Comparison of ENCODE assay signal across 1 cellular context in the genomic region with DNA sequence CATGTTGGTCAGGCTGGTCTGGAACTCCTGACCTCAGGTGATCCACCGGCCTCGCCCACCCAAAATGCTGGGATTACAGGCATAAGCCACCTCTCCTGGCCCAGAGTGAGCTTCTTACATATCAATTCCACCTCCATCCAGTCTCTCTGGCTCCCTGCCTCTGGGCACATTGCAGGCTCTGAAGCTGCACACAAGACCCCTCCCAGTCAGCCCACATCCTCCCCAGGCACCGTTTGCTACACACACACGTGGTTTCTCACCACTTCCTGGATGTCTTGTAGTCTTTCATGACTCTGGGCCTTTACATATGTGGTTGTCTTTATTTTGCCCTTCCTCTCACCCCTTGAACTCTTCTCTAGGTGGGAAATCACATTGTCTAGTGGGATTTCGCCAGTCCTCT.
TF ChIP-seq lines count a peak whose summit lies in the region.

No MANE protein-coding gene starts in this region.

TF ChIP-seq in WTC11, 78 proteins besides CTCF, POLR2A, EP300 and RAD21 (continued from another document):
- TF ChIP-seq, protein P1, sequence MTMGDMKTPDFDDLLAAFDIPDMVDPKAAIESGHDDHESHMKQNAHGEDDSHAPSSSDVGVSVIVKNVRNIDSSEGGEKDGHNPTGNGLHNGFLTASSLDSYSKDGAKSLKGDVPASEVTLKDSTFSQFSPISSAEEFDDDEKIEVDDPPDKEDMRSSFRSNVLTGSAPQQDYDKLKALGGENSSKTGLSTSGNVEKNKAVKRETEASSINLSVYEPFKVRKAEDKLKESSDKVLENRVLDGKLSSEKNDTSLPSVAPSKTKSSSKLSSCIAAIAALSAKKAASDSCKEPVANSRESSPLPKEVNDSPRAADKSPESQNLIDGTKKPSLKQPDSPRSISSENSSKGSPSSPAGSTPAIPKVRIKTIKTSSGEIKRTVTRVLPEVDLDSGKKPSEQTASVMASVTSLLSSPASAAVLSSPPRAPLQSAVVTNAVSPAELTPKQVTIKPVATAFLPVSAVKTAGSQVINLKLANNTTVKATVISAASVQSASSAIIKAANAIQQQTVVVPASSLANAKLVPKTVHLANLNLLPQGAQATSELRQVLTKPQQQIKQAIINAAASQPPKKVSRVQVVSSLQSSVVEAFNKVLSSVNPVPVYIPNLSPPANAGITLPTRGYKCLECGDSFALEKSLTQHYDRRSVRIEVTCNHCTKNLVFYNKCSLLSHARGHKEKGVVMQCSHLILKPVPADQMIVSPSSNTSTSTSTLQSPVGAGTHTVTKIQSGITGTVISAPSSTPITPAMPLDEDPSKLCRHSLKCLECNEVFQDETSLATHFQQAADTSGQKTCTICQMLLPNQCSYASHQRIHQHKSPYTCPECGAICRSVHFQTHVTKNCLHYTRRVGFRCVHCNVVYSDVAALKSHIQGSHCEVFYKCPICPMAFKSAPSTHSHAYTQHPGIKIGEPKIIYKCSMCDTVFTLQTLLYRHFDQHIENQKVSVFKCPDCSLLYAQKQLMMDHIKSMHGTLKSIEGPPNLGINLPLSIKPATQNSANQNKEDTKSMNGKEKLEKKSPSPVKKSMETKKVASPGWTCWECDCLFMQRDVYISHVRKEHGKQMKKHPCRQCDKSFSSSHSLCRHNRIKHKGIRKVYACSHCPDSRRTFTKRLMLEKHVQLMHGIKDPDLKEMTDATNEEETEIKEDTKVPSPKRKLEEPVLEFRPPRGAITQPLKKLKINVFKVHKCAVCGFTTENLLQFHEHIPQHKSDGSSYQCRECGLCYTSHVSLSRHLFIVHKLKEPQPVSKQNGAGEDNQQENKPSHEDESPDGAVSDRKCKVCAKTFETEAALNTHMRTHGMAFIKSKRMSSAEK (CRISPR knock-in tag; IDR thresholded peaks at IDR 0.05; ENCODE audit: borderline replicate concordance): no peak
- TF ChIP-seq, protein P2, sequence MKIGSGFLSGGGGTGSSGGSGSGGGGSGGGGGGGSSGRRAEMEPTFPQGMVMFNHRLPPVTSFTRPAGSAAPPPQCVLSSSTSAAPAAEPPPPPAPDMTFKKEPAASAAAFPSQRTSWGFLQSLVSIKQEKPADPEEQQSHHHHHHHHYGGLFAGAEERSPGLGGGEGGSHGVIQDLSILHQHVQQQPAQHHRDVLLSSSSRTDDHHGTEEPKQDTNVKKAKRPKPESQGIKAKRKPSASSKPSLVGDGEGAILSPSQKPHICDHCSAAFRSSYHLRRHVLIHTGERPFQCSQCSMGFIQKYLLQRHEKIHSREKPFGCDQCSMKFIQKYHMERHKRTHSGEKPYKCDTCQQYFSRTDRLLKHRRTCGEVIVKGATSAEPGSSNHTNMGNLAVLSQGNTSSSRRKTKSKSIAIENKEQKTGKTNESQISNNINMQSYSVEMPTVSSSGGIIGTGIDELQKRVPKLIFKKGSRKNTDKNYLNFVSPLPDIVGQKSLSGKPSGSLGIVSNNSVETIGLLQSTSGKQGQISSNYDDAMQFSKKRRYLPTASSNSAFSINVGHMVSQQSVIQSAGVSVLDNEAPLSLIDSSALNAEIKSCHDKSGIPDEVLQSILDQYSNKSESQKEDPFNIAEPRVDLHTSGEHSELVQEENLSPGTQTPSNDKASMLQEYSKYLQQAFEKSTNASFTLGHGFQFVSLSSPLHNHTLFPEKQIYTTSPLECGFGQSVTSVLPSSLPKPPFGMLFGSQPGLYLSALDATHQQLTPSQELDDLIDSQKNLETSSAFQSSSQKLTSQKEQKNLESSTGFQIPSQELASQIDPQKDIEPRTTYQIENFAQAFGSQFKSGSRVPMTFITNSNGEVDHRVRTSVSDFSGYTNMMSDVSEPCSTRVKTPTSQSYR (CRISPR knock-in tag; IDR thresholded peaks at IDR 0.05): no peak
- TF ChIP-seq GRHL2 (CRISPR knock-in tag; IDR thresholded peaks at IDR 0.05; ENCODE audit: insufficient replicate concordance, severe bottlenecking) (no peak), ZMAT4 (CRISPR knock-in tag; IDR thresholded peaks at IDR 0.05) (no peak)
